ENCODE assay signal across 24 cellular contexts in the genomic region with DNA sequence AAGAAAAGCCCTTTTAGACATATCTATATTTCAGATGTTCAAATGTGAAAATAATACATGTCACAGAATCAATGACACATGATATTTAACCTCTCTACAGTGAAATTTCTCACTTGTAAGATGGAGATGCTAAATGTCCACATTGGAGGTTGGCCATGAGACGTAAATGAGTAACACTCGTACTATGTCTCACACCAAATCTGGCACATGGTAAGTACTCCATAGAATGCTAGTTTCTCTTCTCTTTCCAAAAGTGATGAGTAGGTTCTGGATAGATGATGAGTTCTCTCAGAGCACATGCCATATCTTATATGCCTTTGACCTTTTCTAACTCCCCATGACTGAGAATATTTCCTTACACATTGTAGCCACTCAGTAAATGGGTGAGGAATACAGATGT. TPM values are rescaled to one million over a fixed set of nuclear protein-coding genes. Genes with fewer than 3 reads are reported as not detected.
DNase-seq lines count a peak whose midpoint lies in the region; ATAC-seq and TF ChIP-seq lines count a peak whose summit lies in the region.
"Had no signal": no experiment of that assay in that cellular context is flagged by ENCODE, and none has a peak within 500 bp of the region (broad histone marks: within the 10 kb centered on the region; RNA-seq: fewer than 3 reads in every experiment).

No MANE protein-coding gene starts in this region.

- no peaks in the 10 kb centered on the region for H3K27me3 Mint-ChIP-seq in dendritic cell treated with granulocyte-macrophage colony-stimulating factor and Interleukin-4, amounts not matched to agents 40 ng/mL and 50 ng/mL, for 4 days
- H3K27me3 Mint-ChIP-seq: activated CD4-positive, alpha-beta T cell treated with anti-CD3 and anti-CD28 coated beads, Interleukin-2, amount 10 ng/mL, durations not matched to agents 24 days and 14 days had no signal

- H3K27me3 ChIP-seq in right atrium auricular region (no peaks in the 10 kb centered on the region), SJCRH30 (no peaks in the 10 kb centered on the region)
- H3K27me3 ChIP-seq: brain microvascular endothelial cell, neutrophil, upper lobe of left lung had no signal

- H3K36me3 ChIP-seq in right atrium auricular region, result no peaks in the 10 kb centered on the region
- no peaks in the 10 kb centered on the region for H3K36me3 ChIP-seq in SJCRH30
- H3K36me3 ChIP-seq: brain microvascular endothelial cell, upper lobe of left lung had no signal

- peaks cover 78% of the 10 kb centered on the region for H3K4me1 Mint-ChIP-seq in dendritic cell treated with granulocyte-macrophage colony-stimulating factor and Interleukin-4, amounts not matched to agents 40 ng/mL and 50 ng/mL, for 4 days (ENCODE audit: low read depth)

- H3K27ac ChIP-seq in right atrium auricular region (peak overlapping the region; percentile 79 to 87), SJCRH30 (peak overlapping the region; percentile 11; the same call in 1 of the 2 replicates), substantia nigra (ENCODE audit: low read depth, low read length, poor library complexity, severe bottlenecking) (peak overlapping the region; percentile 80)
- H3K27ac ChIP-seq: brain microvascular endothelial cell, neutrophil, upper lobe of left lung, VCaP had no signal

- peaks cover 0 to 95% of the 10 kb centered on the region in 2 donors for H3K4me1 ChIP-seq in right atrium auricular region
- peaks cover 19% of the 10 kb centered on the region for H3K4me1 ChIP-seq in SJCRH30

- no peaks in the 10 kb centered on the region for H3K9me3 Mint-ChIP-seq in dendritic cell treated with granulocyte-macrophage colony-stimulating factor and Interleukin-4, amounts not matched to agents 40 ng/mL and 50 ng/mL, for 4 days
- H3K9me3 Mint-ChIP-seq: activated naive CD4-positive, alpha-beta T cell treated with anti-CD3 and anti-CD28 coated beads for 36 hours; CD14-positive monocyte had no signal

- intact Hi-C loops in left cardiac atrium (cut with DNase I), result loop anchor here in 1 of 2 donors (10.0 kb wide), 1 partner anchor 55 kb away; no protein-coding TSS in a partner anchor
- intact Hi-C loops in dendritic cell treated with granulocyte-macrophage colony-stimulating factor and Interleukin-4, amounts not matched to agents 40 ng/mL and 50 ng/mL, for 4 days (cut with micrococcal nuclease), result loop anchor here (10.0 kb wide), 1 partner anchor 55 kb away; no protein-coding TSS in a partner anchor

- H3K4me3 Mint-ChIP-seq in dendritic cell treated with granulocyte-macrophage colony-stimulating factor and Interleukin-4, amounts not matched to agents 40 ng/mL and 50 ng/mL, for 4 days, result no peak overlapping the region
- H3K4me3 Mint-ChIP-seq: activated CD4-positive, alpha-beta T cell treated with anti-CD3 and anti-CD28 coated beads, Interleukin-2, amount 10 ng/mL, durations not matched to agents 24 days and 14 days; activated naive CD4-positive, alpha-beta T cell treated with anti-CD3 and anti-CD28 coated beads for 36 hours; CD14-positive monocyte had no signal

- no peak for DNase-seq in right atrium auricular region (ENCODE audit: low spot score)
- no peak for DNase-seq in left cardiac atrium
- DNase-seq in SJCRH30, result no peak
- no peak for DNase-seq in substantia nigra (lab: John Stamatoyannopoulos, UW)
- DNase-seq in NCI-H510A (lab: John Stamatoyannopoulos, UW), result no peak
- no peak for DNase-seq in occipital lobe (lab: John Stamatoyannopoulos, UW)
- DNase-seq: activated CD4-positive, alpha-beta T cell treated with anti-CD3 and anti-CD28 coated beads, Interleukin-2, amount 10 ng/mL, durations not matched to agents 24 days and 14 days; activated naive CD4-positive, alpha-beta T cell treated with anti-CD3 and anti-CD28 coated beads for 36 hours; brain microvascular endothelial cell; DMS79 treated with DMSO at 0.1 percent for 48 hours; effector CD4-positive, alpha-beta T cell; GDM1; Kasumi-1; NCI-H1417 treated with DMSO at 0.1 percent for 48 hours; NCI-H2029 treated with DMSO at 0.1 percent for 48 hours; NCI-H524 treated with DMSO at 0.1 percent for 48 hours; OCI-M1; upper lobe of left lung had no signal

- ATAC-seq in left cardiac atrium, result no peak
- ATAC-seq: HCT116, sciatic nerve had no signal

- H3K9me3 ChIP-seq in right atrium auricular region (no peaks in the 10 kb centered on the region), SJCRH30 (replicated peaks) (no peaks in the 10 kb centered on the region)
- H3K9me3 ChIP-seq: neutrophil, upper lobe of left lung had no signal

- H3K4me3 ChIP-seq in right atrium auricular region (no peak overlapping the region), SJCRH30 (no peak overlapping the region)
- H3K4me3 ChIP-seq: upper lobe of left lung had no signal

- no peak for TF ChIP-seq CTCF in right atrium auricular region (IDR thresholded peaks at IDR 0.05)

- peaks cover 31% of the 10 kb centered on the region for H3K36me3 Mint-ChIP-seq in dendritic cell treated with granulocyte-macrophage colony-stimulating factor and Interleukin-4, amounts not matched to agents 40 ng/mL and 50 ng/mL, for 4 days (ENCODE audit: low read depth)

- H3K27ac Mint-ChIP-seq in dendritic cell treated with granulocyte-macrophage colony-stimulating factor and Interleukin-4, amounts not matched to agents 40 ng/mL and 50 ng/mL, for 4 days, result peak overlapping the region; percentile 85
- H3K27ac Mint-ChIP-seq: activated CD4-positive, alpha-beta T cell treated with anti-CD3 and anti-CD28 coated beads, Interleukin-2, amount 10 ng/mL, durations not matched to agents 24 days and 14 days; activated naive CD4-positive, alpha-beta T cell treated with anti-CD3 and anti-CD28 coated beads for 36 hours had no signal

RNA-seq across cellular contexts. Expression of gene GFOD1, which starts 17.7 kb away (rescaled TPM):
- 10 to 100 TPM; 66.2 to 96.3 TPM for total RNA-seq in right atrium auricular region
- total RNA-seq in left cardiac atrium, result 10 to 100 TPM; 59.3 to 78.3 TPM
- total RNA-seq in SJCRH30 (2014; rRNA removed; shearing (Covaris generic)), result 1.7 and 2.9 TPM in 2 replicates
- 38.2 TPM for total RNA-seq in occipital lobe

Comparison
In these comparisons a context has a peak if more than half of its experiments do, and no peak if none do; other contexts are left out.
1. H3K27ac ChIP-seq: peak in every context shown above with its lines; median percentile 83 in right atrium auricular region; 80 in substantia nigra; 11 in SJCRH30.
2. RNA of gene GFOD1, which starts 17.7 kb away (total RNA-seq): 66.2 to 96.3 TPM in right atrium auricular region, 59.3 to 78.3 TPM in left cardiac atrium and 38.2 TPM in occipital lobe (single experiment); 1.7 to 2.9 TPM in SJCRH30; every median in the first group is over 10 times any median in the second.